In the genomic region with DNA sequence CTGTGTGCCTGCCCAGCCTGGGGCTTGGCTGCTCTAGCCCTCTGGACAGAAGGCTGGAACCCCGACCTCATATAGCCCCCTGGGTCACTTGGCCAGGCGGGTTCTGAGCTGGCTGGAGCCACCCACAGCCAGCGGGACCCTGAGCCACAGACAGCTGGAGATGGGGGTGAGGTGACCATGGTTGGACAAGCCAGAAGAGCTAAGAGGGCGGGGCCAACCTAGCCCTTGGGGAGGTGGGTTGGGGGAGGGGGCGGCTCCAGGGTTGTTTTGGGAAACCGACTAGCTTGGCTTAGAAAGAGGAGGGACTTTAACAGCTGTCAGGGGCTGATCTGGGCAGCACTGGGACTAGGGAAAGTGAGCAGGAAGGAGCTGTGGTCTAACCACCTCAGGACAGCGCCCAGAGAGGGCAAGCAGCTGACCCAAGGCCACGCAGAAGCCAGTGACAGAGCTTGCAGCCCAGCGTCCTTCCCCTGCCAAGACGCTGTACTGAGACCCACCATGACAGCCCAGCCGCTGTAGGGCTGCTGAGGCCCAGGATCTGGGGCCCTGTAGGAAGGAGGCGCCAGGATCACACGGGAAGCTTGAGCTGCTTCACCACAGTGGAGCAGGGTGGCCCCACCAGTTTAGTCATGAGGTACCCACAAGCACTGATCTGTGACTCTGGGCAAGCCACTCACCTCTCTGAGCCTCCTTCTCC, we compare ENCODE assay signal across 15 cellular contexts. TPM values are rescaled to one million over a fixed set of nuclear protein-coding genes. Genes with fewer than 3 reads are reported as not detected.
DNase-seq lines count a peak whose midpoint lies in the region; ATAC-seq and TF ChIP-seq lines count a peak whose summit lies in the region.
"Had no signal": no experiment of that assay in that cellular context is flagged by ENCODE, and none has a peak within 500 bp of the region (broad histone marks: within the 10 kb centered on the region; RNA-seq: fewer than 3 reads in every experiment).

No MANE protein-coding gene starts in this region.

- no peaks in the 10 kb centered on the region for H3K4me1 ChIP-seq in CD8-positive, alpha-beta T cell (ENCODE audit: insufficient read depth, low read length)
- peaks cover 34 to 43% of the 10 kb centered on the region in 2 experiments for H3K4me1 ChIP-seq in trophoblast cell (ENCODE audit: control insufficient read depth in 1 of 2, insufficient read depth in 2 of 2, low read length in 2 of 2)

- H3K4me1 Mint-ChIP-seq in CD8-positive, alpha-beta T cell (ENCODE audit: low read depth) = peaks cover 5% of the 10 kb centered on the region

- no peak overlapping the region for H2BK5ac ChIP-seq in trophoblast cell (ENCODE audit: low read depth, low read length, poor library complexity)

- H2AK5ac ChIP-seq in trophoblast cell (ENCODE audit: low read length) = peak overlapping the region; percentile 11

- peaks cover 6% of the 10 kb centered on the region for H3K27me3 ChIP-seq in CD8-positive, alpha-beta T cell (ENCODE audit: insufficient read depth, low read length)
- no peaks in the 10 kb centered on the region for H3K27me3 ChIP-seq in trophoblast cell (ENCODE audit: insufficient read depth, low read length)

- WGBS in trophoblast cell (ENCODE audit: extremely low coverage, insufficient coverage, insufficient read length) = no CpG with 5 or more reads among the region's 13 CpGs

- no peak overlapping the region for H3K23ac ChIP-seq in trophoblast cell (ENCODE audit: low read length)

- H3K9me3 Mint-ChIP-seq in CD8-positive, alpha-beta T cell = no peaks in the 10 kb centered on the region
- H3K9me3 Mint-ChIP-seq: activated CD4-positive, alpha-beta memory T cell treated with anti-CD3 and anti-CD28 coated beads, Interleukin-2, amount 10 ng/mL, durations not matched to agents 7 days and 5 days had no signal

- H2BK12ac ChIP-seq in trophoblast cell (ENCODE audit: low read length) = no peak overlapping the region

- peak overlapping the region; percentile 40 for H4K8ac ChIP-seq in trophoblast cell (ENCODE audit: low read depth, low read length)

- H3K79me1 ChIP-seq in trophoblast cell (ENCODE audit: low read length) = peaks cover 16% of the 10 kb centered on the region

- H4K12ac ChIP-seq in trophoblast cell (ENCODE audit: low read depth, low read length) = no peak overlapping the region

- no peak overlapping the region for H2AFZ ChIP-seq in trophoblast cell (ENCODE audit: insufficient read depth, low read length, poor library complexity)

- no peak overlapping the region for H2BK120ac ChIP-seq in trophoblast cell (ENCODE audit: insufficient read depth, low read length, poor library complexity)

- CTCF ChIA-PET in CD8-positive, alpha-beta T cell (lab: Charles Lee) = no interaction called here

- no peak for DNase-seq in CD8-positive, alpha-beta T cell
- DNase-seq in left ventricle myocardium superior (no peak), trophoblast cell (no peak), DMS79 (lab: John Stamatoyannopoulos, UW) (no peak)
- DNase-seq in stimulated activated CD4-positive, alpha-beta T cell treated with anti-CD3 and anti-CD28 coated beads, Interleukin-12 subunit alpha, Interleukin-12 subunit beta, amount 100 ng/mL, for 4 hours = no peak
- DNase-seq: activated CD4-positive, alpha-beta memory T cell treated with anti-CD3 and anti-CD28 coated beads, Interleukin-2, amount 10 ng/mL, durations not matched to agents 7 days and 5 days; activated effector memory CD4-positive, alpha-beta T cell treated with anti-CD3 and anti-CD28 coated beads, Interleukin-2, amount 50 U/mL, for 16 hours; lower lobe of right lung; NCI-H187 treated with DMSO at 0.1 percent for 48 hours; NCI-H526 treated with DMSO at 0.1 percent for 48 hours; T-helper 9 cell had no signal

- no peaks in the 10 kb centered on the region for H3K36me3 ChIP-seq in CD8-positive, alpha-beta T cell (ENCODE audit: insufficient read depth, low read length)
- no peaks in the 10 kb centered on the region for H3K36me3 ChIP-seq in trophoblast cell (ENCODE audit: control insufficient read depth in 1 of 2, insufficient read depth in 2 of 2, low read length in 2 of 2)
- H3K36me3 ChIP-seq: lower lobe of right lung had no signal

- no peak overlapping the region for H3K4me3 ChIP-seq in CD8-positive, alpha-beta T cell (ENCODE audit: low read depth, low read length)
- no peak overlapping the region for H3K4me3 ChIP-seq in trophoblast cell (ENCODE audit: low read depth, low read length)

- no peak overlapping the region for H3K4me2 ChIP-seq in trophoblast cell (ENCODE audit: low read length)
- H3K4me2 ChIP-seq: KMS-11 had no signal

- H3K14ac ChIP-seq in trophoblast cell (ENCODE audit: low read length) = peak overlapping the region; percentile 26

- no peak for TF ChIP-seq CTCF in CD8-positive, alpha-beta T cell (IDR thresholded peaks at IDR 0.05)
- no peak for TF ChIP-seq CTCF in VCaP (conservative IDR thresholded peaks at IDR 0.05)

- H3K18ac ChIP-seq in trophoblast cell (ENCODE audit: low read length) = no peak overlapping the region

- no peaks in the 10 kb centered on the region for H3K9me3 ChIP-seq in CD8-positive, alpha-beta T cell (ENCODE audit: low read length)
- no peaks in the 10 kb centered on the region for H3K9me3 ChIP-seq in trophoblast cell (ENCODE audit: insufficient read depth, low read depth, low read length)
- H3K9me3 ChIP-seq: lower lobe of right lung had no signal

- peaks cover 23% of the 10 kb centered on the region for H3K27me3 Mint-ChIP-seq in CD8-positive, alpha-beta T cell (ENCODE audit: low read depth)

- POLR2A ChIA-PET in CD8-positive, alpha-beta T cell (lab: Charles Lee) = no interaction called here

- peak overlapping the region; percentile 18 for H3K4me3 Mint-ChIP-seq in CD8-positive, alpha-beta T cell
- H3K4me3 Mint-ChIP-seq: activated CD4-positive, alpha-beta memory T cell treated with anti-CD3 and anti-CD28 coated beads, Interleukin-2, amount 10 ng/mL, durations not matched to agents 7 days and 5 days had no signal

- no peak for ATAC-seq in CD8-positive, alpha-beta T cell
- ATAC-seq in left ventricle myocardium superior (peak; percentile 5), HG03521 (IDR thresholded peaks at IDR 0.05; ENCODE audit: unreplicated experiment) (no peak), HG03342 (IDR thresholded peaks at IDR 0.05; ENCODE audit: unreplicated experiment) (no peak)
- ATAC-seq: lower lobe of right lung had no signal

- peak overlapping the region; percentile 53 for H3K4ac ChIP-seq in trophoblast cell (ENCODE audit: low read depth, low read length)

- no peaks in the 10 kb centered on the region for H3K36me3 Mint-ChIP-seq in CD8-positive, alpha-beta T cell

- intact Hi-C loops in CD8-positive, alpha-beta T cell (cut with DNase I, micrococcal nuclease) = no loop called here
- intact Hi-C loops in left ventricle myocardium superior (cut with micrococcal nuclease) = no loop called here

- peak overlapping the region; percentile 8 for H4K91ac ChIP-seq in trophoblast cell (ENCODE audit: low read depth, low read length)

- H3K79me2 ChIP-seq in trophoblast cell (ENCODE audit: control insufficient read depth, insufficient read depth, low read length, poor library complexity) = peaks cover 3% of the 10 kb centered on the region

- H3K27ac Mint-ChIP-seq in CD8-positive, alpha-beta T cell = no peak overlapping the region

- no peak overlapping the region for H3K27ac ChIP-seq in CD8-positive, alpha-beta T cell (ENCODE audit: low read depth, low read length)
- H3K27ac ChIP-seq in VCaP = peak overlapping the region; percentile 84
- no peak overlapping the region for H3K27ac ChIP-seq in trophoblast cell (ENCODE audit: low read depth, low read length)
- H3K27ac ChIP-seq: KMS-11, lower lobe of right lung had no signal

- H3K9ac ChIP-seq in trophoblast cell (ENCODE audit: low read length) = no peak overlapping the region
- H3K9ac ChIP-seq: KMS-11 had no signal

RNA-seq across cellular contexts. Expression of a gene that starts 2.2 kb away (rescaled TPM):
- total RNA-seq in CD8-positive, alpha-beta T cell = not detected
- total RNA-seq in left ventricle myocardium superior = 22.9 TPM
- polyA plus RNA-seq in trophoblast cell (2013) = 52.7 and 54.3 TPM in 2 replicates

RNA-seq across cellular contexts. Expression of a gene that starts 26.8 kb away (rescaled TPM):
- 100 to 1,000 TPM; 120 to 136 TPM for total RNA-seq in CD8-positive, alpha-beta T cell
- total RNA-seq in left ventricle myocardium superior = 28.9 TPM
- polyA plus RNA-seq in trophoblast cell (2013) = 36.8 and 37.2 TPM in 2 replicates

Comparison
In these comparisons a context has a peak if more than half of its experiments do, and no peak if none do; other contexts are left out.
1. RNA of a gene that starts 2.2 kb away (total RNA-seq): 22.9 TPM in left ventricle myocardium superior (single experiment); not detected in CD8-positive, alpha-beta T cell; every median in the first group is over 10 times any median in the second.